In genomic region chr5:146947181-146947941, GRCh38 we compare ENCODE assay signal across 8 cellular contexts.
DNase-seq lines count a peak whose midpoint lies in the region; ATAC-seq and TF ChIP-seq lines count a peak whose summit lies in the region.

No MANE protein-coding gene starts in this region.

- H3K4me3 ChIP-seq in epithelial cell of esophagus (ENCODE audit: low read length) = no peak overlapping the region

- CTCF ChIA-PET in Calu3 (lab: Charles Lee) = no interaction called here

- no peaks in the 10 kb centered on the region for H3K27me3 Mint-ChIP-seq in Calu3 (ENCODE audit: unreplicated experiment)

- peaks cover 16% of the 10 kb centered on the region for H3K4me1 Mint-ChIP-seq in Calu3 (ENCODE audit: low read depth, unreplicated experiment)

- TF ChIP-seq CTCF in Calu3 (IDR thresholded peaks at IDR 0.05; ENCODE audit: unreplicated experiment) (peak; percentile 35), epithelial cell of esophagus (IDR thresholded peaks at IDR 0.05; ENCODE audit: insufficient read depth, low read depth, low read length, missing control alignments) (peak; percentile 53)

- intact Hi-C loops in Calu3 (cut with micrococcal nuclease; ENCODE audit: unreplicated experiment) = loop anchor here (5.0 kb wide), 1 partner anchor 285 kb away; no protein-coding TSS in a partner anchor

- BruUV-seq in Calu3 (replicated peaks; lab: Mats Ljungman, UMichigan) = no TSS peak

- peak; percentile 48 for ATAC-seq in GM19463 (IDR thresholded peaks at IDR 0.05; ENCODE audit: unreplicated experiment)

- H3K4me3 Mint-ChIP-seq in Calu3 (ENCODE audit: low read depth, unreplicated experiment) = no peak overlapping the region

- no peak overlapping the region for H3K27ac Mint-ChIP-seq in Calu3 (ENCODE audit: unreplicated experiment)

- DNase-seq in Calu3 (peak; percentile 29), NCI-H460 (ENCODE audit: extremely low read depth, low read depth) (peak; percentile 14), epithelial cell of esophagus (ENCODE audit: low read depth) (peak; percentile 45), NCI-H187 treated with DMSO at 0.1 percent for 48 hours (lab: John Stamatoyannopoulos, UW) (no peak), DMS114 treated with DMSO at 0.1 percent for 48 hours (lab: John Stamatoyannopoulos, UW; ENCODE audit: unreplicated experiment) (no peak), globus pallidus (ENCODE audit: low spot score) (no peak)
- no peak for DNase-seq in activated CD4-positive, CD25-positive, alpha-beta regulatory T cell treated with anti-CD3 and anti-CD28 coated beads, Interleukin-2, amount 50 U/mL, for 72 hours

- no peaks in the 10 kb centered on the region for H3K36me3 Mint-ChIP-seq in Calu3 (ENCODE audit: insufficient read depth, unreplicated experiment)

- H3K9me3 Mint-ChIP-seq in Calu3 (ENCODE audit: low read depth, unreplicated experiment) = peaks cover 2% of the 10 kb centered on the region

Comparison
In these comparisons a context has a peak if more than half of its experiments do, and no peak if none do; other contexts are left out.
1. DNase-seq: peak in Calu3 (single experiment), NCI-H460 (single experiment) and epithelial cell of esophagus (single experiment); none in NCI-H187 treated with DMSO at 0.1 percent for 48 hours (single experiment), DMS114 treated with DMSO at 0.1 percent for 48 hours (single experiment), activated CD4-positive, CD25-positive, alpha-beta regulatory T cell treated with anti-CD3 and anti-CD28 coated beads, Interleukin-2, amount 50 U/mL, for 72 hours (single experiment) and globus pallidus (single experiment).